ENCODE assay signal across 3 cellular contexts in the genomic region with DNA sequence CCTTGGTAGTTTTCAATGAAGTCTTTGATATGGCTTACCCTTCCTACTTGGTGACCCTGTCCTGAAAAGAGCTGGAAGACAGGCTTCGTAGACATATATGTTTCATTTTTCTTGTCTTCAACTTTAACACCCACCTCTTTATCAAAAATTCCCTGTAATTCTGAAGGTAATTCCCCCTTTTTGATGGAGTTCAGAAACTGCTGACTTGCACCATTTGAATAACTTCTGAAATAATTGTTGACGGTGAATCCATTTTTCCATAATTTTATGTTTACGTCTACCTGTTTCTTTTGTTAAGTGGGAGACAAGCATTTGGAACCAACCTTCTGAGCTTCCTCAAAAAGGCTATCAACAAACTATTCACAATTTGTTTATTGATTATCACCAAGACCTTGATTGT.
TF ChIP-seq lines count a peak whose summit lies in the region.

No MANE protein-coding gene starts in this region.

TF ChIP-seq in A549, 52 proteins besides CTCF, POLR2A, EP300 and RAD21:
- TF ChIP-seq, protein P1, sequence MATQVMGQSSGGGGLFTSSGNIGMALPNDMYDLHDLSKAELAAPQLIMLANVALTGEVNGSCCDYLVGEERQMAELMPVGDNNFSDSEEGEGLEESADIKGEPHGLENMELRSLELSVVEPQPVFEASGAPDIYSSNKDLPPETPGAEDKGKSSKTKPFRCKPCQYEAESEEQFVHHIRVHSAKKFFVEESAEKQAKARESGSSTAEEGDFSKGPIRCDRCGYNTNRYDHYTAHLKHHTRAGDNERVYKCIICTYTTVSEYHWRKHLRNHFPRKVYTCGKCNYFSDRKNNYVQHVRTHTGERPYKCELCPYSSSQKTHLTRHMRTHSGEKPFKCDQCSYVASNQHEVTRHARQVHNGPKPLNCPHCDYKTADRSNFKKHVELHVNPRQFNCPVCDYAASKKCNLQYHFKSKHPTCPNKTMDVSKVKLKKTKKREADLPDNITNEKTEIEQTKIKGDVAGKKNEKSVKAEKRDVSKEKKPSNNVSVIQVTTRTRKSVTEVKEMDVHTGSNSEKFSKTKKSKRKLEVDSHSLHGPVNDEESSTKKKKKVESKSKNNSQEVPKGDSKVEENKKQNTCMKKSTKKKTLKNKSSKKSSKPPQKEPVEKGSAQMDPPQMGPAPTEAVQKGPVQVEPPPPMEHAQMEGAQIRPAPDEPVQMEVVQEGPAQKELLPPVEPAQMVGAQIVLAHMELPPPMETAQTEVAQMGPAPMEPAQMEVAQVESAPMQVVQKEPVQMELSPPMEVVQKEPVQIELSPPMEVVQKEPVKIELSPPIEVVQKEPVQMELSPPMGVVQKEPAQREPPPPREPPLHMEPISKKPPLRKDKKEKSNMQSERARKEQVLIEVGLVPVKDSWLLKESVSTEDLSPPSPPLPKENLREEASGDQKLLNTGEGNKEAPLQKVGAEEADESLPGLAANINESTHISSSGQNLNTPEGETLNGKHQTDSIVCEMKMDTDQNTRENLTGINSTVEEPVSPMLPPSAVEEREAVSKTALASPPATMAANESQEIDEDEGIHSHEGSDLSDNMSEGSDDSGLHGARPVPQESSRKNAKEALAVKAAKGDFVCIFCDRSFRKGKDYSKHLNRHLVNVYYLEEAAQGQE (IDR thresholded peaks at IDR 0.05), result no peak
- TF ChIP-seq MAFK (IDR thresholded peaks at IDR 0.05; ENCODE audit: partially characterized antibody) (peak; percentile 59), KDM1A (IDR thresholded peaks at IDR 0.05; ENCODE audit: low read depth) (no peak)

TF ChIP-seq in IMR-90, 13 proteins besides CTCF, POLR2A, EP300 and RAD21:
- peak; percentile 42; the same call in 1 of the 2 replicates for TF ChIP-seq MAFK (IDR thresholded peaks at IDR 0.05; ENCODE audit: low read depth, low read length)
- TF ChIP-seq, protein P2, sequence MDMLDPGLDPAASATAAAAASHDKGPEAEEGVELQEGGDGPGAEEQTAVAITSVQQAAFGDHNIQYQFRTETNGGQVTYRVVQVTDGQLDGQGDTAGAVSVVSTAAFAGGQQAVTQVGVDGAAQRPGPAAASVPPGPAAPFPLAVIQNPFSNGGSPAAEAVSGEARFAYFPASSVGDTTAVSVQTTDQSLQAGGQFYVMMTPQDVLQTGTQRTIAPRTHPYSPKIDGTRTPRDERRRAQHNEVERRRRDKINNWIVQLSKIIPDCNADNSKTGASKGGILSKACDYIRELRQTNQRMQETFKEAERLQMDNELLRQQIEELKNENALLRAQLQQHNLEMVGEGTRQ (IDR thresholded peaks at IDR 0.05; ENCODE audit: low read depth, low read length), result no peak

TF ChIP-seq in K562, 482 proteins besides CTCF, POLR2A, EP300 and RAD21:
- TF ChIP-seq KHSRP (IDR thresholded peaks at IDR 0.05) (no peak), MAFF (IDR thresholded peaks at IDR 0.05; ENCODE audit: low read length) (peak; percentile 16; the same call in 1 of the 2 replicates), SLC30A9 (CRISPR knock-in tag; IDR thresholded peaks at IDR 0.05) (no peak), MAFG (tag; conservative IDR thresholded peaks at IDR 0.05) (peak; percentile 41), LEF1 (IDR thresholded peaks at IDR 0.05) (no peak), FOXM1 (IDR thresholded peaks at IDR 0.05; ENCODE audit: low read depth) (no peak), FOXM1 (CRISPR knock-in tag; IDR thresholded peaks at IDR 0.05; ENCODE audit: low read depth) (no peak), GATA2 (CRISPR knock-in tag; IDR thresholded peaks at IDR 0.05) (no peak), C11orf30 (IDR thresholded peaks at IDR 0.05; ENCODE audit: low read depth) (peak; percentile 42; the same call in 1 of the 2 replicates), CTBP1 (IDR thresholded peaks at IDR 0.05; ENCODE audit: borderline replicate concordance) (no peak), HDAC8 (tag; IDR thresholded peaks at IDR 0.05) (no peak), BHLHE40 (IDR thresholded peaks at IDR 0.05; ENCODE audit: low read length) (no peak), CBX3 (IDR thresholded peaks at IDR 0.05; ENCODE audit: borderline replicate concordance in 1 of 2, low read length in 2 of 2) (no peak), SMARCA5 (IDR thresholded peaks at IDR 0.05) (no peak), CXXC5 (CRISPR knock-in tag; IDR thresholded peaks at IDR 0.05) (no peak), ZNF316 (IDR thresholded peaks at IDR 0.05) (peak; percentile 64), ZNF830 (CRISPR knock-in tag; IDR thresholded peaks at IDR 0.05) (no peak), RBM34 (IDR thresholded peaks at IDR 0.05; ENCODE audit: borderline replicate concordance, insufficient read depth, low read length) (no peak), NFIC (IDR thresholded peaks at IDR 0.05) (no peak), NR1H2 (CRISPR knock-in tag; IDR thresholded peaks at IDR 0.05) (no peak)
- TF ChIP-seq, protein P3, sequence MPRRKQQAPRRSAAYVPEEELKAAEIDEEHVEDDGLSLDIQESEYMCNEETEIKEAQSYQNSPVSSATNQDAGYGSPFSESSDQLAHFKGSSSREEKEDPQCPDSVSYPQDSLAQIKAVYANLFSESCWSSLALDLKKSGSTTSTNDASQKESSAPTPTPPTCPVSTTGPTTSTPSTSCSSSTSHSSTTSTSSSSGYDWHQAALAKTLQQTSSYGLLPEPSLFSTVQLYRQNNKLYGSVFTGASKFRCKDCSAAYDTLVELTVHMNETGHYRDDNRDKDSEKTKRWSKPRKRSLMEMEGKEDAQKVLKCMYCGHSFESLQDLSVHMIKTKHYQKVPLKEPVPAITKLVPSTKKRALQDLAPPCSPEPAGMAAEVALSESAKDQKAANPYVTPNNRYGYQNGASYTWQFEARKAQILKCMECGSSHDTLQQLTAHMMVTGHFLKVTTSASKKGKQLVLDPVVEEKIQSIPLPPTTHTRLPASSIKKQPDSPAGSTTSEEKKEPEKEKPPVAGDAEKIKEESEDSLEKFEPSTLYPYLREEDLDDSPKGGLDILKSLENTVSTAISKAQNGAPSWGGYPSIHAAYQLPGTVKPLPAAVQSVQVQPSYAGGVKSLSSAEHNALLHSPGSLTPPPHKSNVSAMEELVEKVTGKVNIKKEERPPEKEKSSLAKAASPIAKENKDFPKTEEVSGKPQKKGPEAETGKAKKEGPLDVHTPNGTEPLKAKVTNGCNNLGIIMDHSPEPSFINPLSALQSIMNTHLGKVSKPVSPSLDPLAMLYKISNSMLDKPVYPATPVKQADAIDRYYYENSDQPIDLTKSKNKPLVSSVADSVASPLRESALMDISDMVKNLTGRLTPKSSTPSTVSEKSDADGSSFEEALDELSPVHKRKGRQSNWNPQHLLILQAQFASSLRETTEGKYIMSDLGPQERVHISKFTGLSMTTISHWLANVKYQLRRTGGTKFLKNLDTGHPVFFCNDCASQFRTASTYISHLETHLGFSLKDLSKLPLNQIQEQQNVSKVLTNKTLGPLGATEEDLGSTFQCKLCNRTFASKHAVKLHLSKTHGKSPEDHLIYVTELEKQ (CRISPR knock-in tag; IDR thresholded peaks at IDR 0.05), result no peak
